1 cellular context compared by ENCODE assay signal in the genomic region with DNA sequence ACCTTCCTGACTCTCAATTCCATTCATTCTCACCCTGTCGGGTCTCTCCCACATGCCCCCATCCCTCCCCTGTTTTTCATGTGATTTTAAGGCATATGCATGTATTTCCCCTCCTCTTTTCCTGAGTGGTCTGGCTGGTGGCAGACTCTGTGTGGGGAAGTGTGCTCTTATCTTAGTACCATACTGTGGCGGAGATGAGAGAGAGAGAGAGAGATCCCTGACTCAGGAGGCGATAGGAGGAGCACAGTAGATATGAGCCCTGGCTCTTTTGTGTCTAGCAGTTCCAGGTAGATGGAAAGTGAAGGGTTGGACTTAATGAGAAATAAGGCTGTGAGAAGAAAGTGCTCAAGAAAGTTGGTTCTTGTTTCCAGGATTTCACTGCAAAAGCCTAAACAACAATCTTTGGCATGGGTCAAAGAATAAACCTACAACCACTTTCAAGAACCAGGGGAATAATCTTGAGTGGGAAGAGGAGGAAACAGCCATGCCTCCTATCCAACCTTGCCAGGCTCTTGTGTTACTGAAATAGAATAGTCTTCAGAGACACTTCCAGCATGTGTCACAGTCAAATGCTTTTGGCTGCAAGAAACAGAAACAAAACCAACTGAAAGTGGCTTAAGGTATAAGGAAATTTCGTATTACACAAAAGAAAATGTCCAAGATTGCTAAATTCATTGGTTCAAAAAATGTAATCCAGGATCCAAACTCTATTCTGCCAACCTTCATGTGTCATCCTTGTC.
TF ChIP-seq lines count a peak whose summit lies in the region.

No MANE protein-coding gene starts in this region.

TF ChIP-seq in K562, 482 proteins besides CTCF, POLR2A, EP300 and RAD21 (continued from another document and continues in another):
- TF ChIP-seq, protein P1, sequence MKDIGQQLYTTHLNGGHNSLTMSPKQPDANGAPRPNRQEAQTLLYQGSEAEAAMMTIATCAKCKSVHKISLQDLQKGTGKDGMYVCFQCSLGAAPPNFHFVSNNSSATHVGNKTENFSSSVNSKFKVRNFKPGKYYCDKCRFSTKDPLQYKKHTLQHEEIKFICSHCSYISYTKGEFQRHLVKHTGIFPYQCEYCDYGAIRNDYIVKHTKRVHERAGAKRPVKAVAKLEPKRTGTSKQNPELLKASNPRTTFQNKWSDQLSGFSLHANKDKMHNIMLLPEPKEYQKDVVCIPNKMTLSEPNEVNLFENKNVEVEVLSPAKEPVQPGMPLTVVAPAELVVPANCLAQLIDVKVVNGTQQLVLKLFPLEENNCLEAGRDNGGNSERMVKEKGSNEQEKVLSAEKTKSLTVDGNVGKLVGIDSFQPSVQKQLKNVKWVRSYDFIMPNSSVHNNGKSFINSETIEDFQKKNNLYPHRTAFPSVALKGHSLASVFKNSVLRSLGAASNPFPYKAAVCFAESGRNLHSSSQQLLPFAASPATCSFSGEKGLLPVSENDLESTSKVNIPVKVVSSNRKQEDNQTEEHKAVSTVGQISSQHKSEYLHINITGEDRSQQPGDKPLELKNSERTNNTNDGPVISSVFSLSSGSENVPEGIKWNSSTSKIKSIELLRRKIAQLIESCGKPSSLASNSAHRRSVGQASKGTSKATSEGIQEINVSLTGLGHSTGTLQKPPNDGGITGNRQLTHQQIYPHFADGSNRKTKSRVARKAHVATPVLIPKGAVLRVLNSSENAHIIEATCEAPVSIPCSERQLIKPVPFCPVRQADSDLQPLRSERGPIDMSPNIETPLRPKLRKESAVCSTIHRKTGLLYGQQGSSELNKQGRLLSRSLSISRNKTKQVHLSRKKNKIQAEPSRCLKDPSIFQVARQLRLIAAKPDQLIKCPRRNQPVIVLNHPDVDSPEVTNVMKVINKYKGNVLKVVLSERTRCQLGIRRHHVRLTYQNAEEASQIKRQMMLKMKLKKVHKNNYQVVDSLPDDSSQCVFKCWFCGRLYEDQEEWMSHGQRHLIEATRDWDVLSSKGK (CRISPR knock-in tag; IDR thresholded peaks at IDR 0.05), result no peak
- no peak for TF ChIP-seq HNRNPLL (IDR thresholded peaks at IDR 0.05; ENCODE audit: low read depth, low read length, poor library complexity, severe bottlenecking)
- TF ChIP-seq MBD2 (IDR thresholded peaks at IDR 0.05; ENCODE audit: borderline replicate concordance, low read depth), result peak; percentile 75
- TF ChIP-seq RCOR1 (IDR thresholded peaks at IDR 0.05; ENCODE audit: borderline replicate concordance in 1 of 2, low read depth in 2 of 2, low read length in 2 of 2), result peak; percentile 23 to 90; a peak in 2 of 4 replicates
- TF ChIP-seq NR1H2 (CRISPR knock-in tag; IDR thresholded peaks at IDR 0.05), result no peak
- no peak for TF ChIP-seq JUNB (CRISPR knock-in tag; conservative IDR thresholded peaks at IDR 0.05)
- TF ChIP-seq ZNF695 (CRISPR knock-in tag; IDR thresholded peaks at IDR 0.05), result no peak
- TF ChIP-seq ZNF354B (CRISPR knock-in tag; IDR thresholded peaks at IDR 0.05), result no peak
- TF ChIP-seq RFX5 (IDR thresholded peaks at IDR 0.05; ENCODE audit: low read depth, low read length), result no peak
- TF ChIP-seq CREB1 (IDR thresholded peaks at IDR 0.05), result no peak
- no peak for TF ChIP-seq CREB1 (CRISPR knock-in tag; IDR thresholded peaks at IDR 0.05)
- no peak for TF ChIP-seq RBBP5 (IDR thresholded peaks at IDR 0.05; ENCODE audit: borderline replicate concordance, insufficient read depth, low read length, poor library complexity, severe bottlenecking)
- TF ChIP-seq MAZ (CRISPR knock-in tag; conservative IDR thresholded peaks at IDR 0.05 in 1 of 2, IDR thresholded peaks at IDR 0.05 in 1 of 2), result peak in 1 of 2 experiments; percentile 28; a peak in 1 of 4 replicates
- no peak for TF ChIP-seq ZNF311 (CRISPR knock-in tag; IDR thresholded peaks at IDR 0.05)
- TF ChIP-seq, protein P2, sequence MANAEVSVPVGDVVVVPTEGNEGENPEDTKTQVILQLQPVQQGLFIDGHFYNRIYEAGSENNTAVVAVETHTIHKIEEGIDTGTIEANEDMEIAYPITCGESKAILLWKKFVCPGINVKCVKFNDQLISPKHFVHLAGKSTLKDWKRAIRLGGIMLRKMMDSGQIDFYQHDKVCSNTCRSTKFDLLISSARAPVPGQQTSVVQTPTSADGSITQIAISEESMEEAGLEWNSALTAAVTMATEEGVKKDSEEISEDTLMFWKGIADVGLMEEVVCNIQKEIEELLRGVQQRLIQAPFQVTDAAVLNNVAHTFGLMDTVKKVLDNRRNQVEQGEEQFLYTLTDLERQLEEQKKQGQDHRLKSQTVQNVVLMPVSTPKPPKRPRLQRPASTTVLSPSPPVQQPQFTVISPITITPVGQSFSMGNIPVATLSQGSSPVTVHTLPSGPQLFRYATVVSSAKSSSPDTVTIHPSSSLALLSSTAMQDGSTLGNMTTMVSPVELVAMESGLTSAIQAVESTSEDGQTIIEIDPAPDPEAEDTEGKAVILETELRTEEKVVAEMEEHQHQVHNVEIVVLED (CRISPR knock-in tag; IDR thresholded peaks at IDR 0.05), result no peak
- TF ChIP-seq ARID1B (IDR thresholded peaks at IDR 0.05), result peak; percentile 94
- TF ChIP-seq ZNF3 (CRISPR knock-in tag; IDR thresholded peaks at IDR 0.05), result no peak
- no peak for TF ChIP-seq RFX7 (CRISPR knock-in tag; IDR thresholded peaks at IDR 0.05)
- TF ChIP-seq SIX5 (IDR thresholded peaks at IDR 0.05; ENCODE audit: borderline replicate concordance in 1 of 2, insufficient read depth in 1 of 2, low read depth in 1 of 2, low read length in 2 of 2), result no peak
- TF ChIP-seq TCF3 (CRISPR knock-in tag; IDR thresholded peaks at IDR 0.05), result peak; percentile 81; the same call in 1 of the 2 replicates
- TF ChIP-seq NR0B1 (IDR thresholded peaks at IDR 0.05; ENCODE audit: partially characterized antibody), result no peak
- TF ChIP-seq, protein P3, sequence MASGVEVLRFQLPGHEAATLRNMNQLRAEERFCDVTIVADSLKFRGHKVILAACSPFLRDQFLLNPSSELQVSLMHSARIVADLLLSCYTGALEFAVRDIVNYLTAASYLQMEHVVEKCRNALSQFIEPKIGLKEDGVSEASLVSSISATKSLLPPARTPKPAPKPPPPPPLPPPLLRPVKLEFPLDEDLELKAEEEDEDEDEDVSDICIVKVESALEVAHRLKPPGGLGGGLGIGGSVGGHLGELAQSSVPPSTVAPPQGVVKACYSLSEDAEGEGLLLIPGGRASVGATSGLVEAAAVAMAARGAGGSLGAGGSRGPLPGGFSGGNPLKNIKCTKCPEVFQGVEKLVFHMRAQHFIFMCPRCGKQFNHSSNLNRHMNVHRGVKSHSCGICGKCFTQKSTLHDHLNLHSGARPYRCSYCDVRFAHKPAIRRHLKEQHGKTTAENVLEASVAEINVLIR (CRISPR knock-in tag; IDR thresholded peaks at IDR 0.05), result no peak
- TF ChIP-seq RNF2 (IDR thresholded peaks at IDR 0.05), result peak; percentile 53; the same call in 1 of the 2 replicates
- TF ChIP-seq NCOA4 (IDR thresholded peaks at IDR 0.05; ENCODE audit: partially characterized antibody), result no peak
- no peak for TF ChIP-seq XRCC5 (IDR thresholded peaks at IDR 0.05; ENCODE audit: low read depth, low read length)
- no peak for TF ChIP-seq SP2 (IDR thresholded peaks at IDR 0.05; ENCODE audit: extremely low read depth, low read depth, low read length, poor library complexity, severe bottlenecking)
- TF ChIP-seq RHOXF2B (CRISPR knock-in tag; conservative IDR thresholded peaks at IDR 0.05), result no peak
- TF ChIP-seq CLOCK (CRISPR knock-in tag; IDR thresholded peaks at IDR 0.05; ENCODE audit: borderline replicate concordance), result no peak
- 0 out of 4 replicates have a peak, but pooled peaks of 1 of the 2 experiments have one; percentile 53 for TF ChIP-seq ETV6 (IDR thresholded peaks at IDR 0.05; ENCODE audit: borderline replicate concordance in 1 of 2, low read depth in 2 of 2, low read length in 1 of 2)
- no peak for TF ChIP-seq ETV6 (CRISPR knock-in tag; IDR thresholded peaks at IDR 0.05; ENCODE audit: borderline replicate concordance)
- TF ChIP-seq CBFA2T2 (conservative IDR thresholded peaks at IDR 0.05), result peak; percentile 82
- TF ChIP-seq ATF3 (IDR thresholded peaks at IDR 0.05), result no peak; the same call in 1 of the 2 replicates
- TF ChIP-seq ATF3 (CRISPR knock-in tag; conservative IDR thresholded peaks at IDR 0.05), result no peak
- TF ChIP-seq, protein P4, sequence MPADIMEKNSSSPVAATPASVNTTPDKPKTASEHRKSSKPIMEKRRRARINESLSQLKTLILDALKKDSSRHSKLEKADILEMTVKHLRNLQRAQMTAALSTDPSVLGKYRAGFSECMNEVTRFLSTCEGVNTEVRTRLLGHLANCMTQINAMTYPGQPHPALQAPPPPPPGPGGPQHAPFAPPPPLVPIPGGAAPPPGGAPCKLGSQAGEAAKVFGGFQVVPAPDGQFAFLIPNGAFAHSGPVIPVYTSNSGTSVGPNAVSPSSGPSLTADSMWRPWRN (IDR thresholded peaks at IDR 0.05; ENCODE audit: low read depth), result no peak
- peak; percentile 76 for TF ChIP-seq MTA2 (IDR thresholded peaks at IDR 0.05; ENCODE audit: low read depth)
- TF ChIP-seq PCBP1 (IDR thresholded peaks at IDR 0.05; ENCODE audit: low read depth, low read length, poor library complexity, severe bottlenecking), result no peak
- no peak for TF ChIP-seq PYGO2 (tag; IDR thresholded peaks at IDR 0.05)
- no peak for TF ChIP-seq ASH1L (IDR thresholded peaks at IDR 0.05; ENCODE audit: borderline replicate concordance, low read depth, partially characterized antibody)
- no peak for TF ChIP-seq HDAC8 (tag; IDR thresholded peaks at IDR 0.05)
- no peak for TF ChIP-seq FOXK1 (CRISPR knock-in tag; IDR thresholded peaks at IDR 0.05; ENCODE audit: borderline replicate concordance)
- TF ChIP-seq, protein P5, sequence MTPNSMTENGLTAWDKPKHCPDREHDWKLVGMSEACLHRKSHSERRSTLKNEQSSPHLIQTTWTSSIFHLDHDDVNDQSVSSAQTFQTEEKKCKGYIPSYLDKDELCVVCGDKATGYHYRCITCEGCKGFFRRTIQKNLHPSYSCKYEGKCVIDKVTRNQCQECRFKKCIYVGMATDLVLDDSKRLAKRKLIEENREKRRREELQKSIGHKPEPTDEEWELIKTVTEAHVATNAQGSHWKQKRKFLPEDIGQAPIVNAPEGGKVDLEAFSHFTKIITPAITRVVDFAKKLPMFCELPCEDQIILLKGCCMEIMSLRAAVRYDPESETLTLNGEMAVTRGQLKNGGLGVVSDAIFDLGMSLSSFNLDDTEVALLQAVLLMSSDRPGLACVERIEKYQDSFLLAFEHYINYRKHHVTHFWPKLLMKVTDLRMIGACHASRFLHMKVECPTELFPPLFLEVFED (CRISPR knock-in tag; conservative IDR thresholded peaks at IDR 0.05), result no peak
- TF ChIP-seq EWSR1 (IDR thresholded peaks at IDR 0.05; ENCODE audit: borderline replicate concordance, low read depth, partially characterized antibody), result no peak
- TF ChIP-seq RBM17 (IDR thresholded peaks at IDR 0.05; ENCODE audit: borderline replicate concordance, low read depth, low read length), result no peak
- no peak for TF ChIP-seq ZNF121 (CRISPR knock-in tag; conservative IDR thresholded peaks at IDR 0.05)
- no peak for TF ChIP-seq GABPA (tag; conservative IDR thresholded peaks at IDR 0.05; ENCODE audit: low read depth)
- no peak for TF ChIP-seq SAP30 (IDR thresholded peaks at IDR 0.05; ENCODE audit: borderline replicate concordance, insufficient read depth, low read depth, low read length, poor library complexity, severe bottlenecking)
- TF ChIP-seq ETV1 (tag; conservative IDR thresholded peaks at IDR 0.05; ENCODE audit: low read depth), result 0 out of 2 replicates have a peak, but pooled peaks have one; percentile 18
- TF ChIP-seq ZNF239 (CRISPR knock-in tag; IDR thresholded peaks at IDR 0.05), result no peak
- peak; percentile 74 for TF ChIP-seq MTA3 (IDR thresholded peaks at IDR 0.05; ENCODE audit: borderline replicate concordance)
- no peak for TF ChIP-seq ZNF584 (CRISPR knock-in tag; IDR thresholded peaks at IDR 0.05; ENCODE audit: low read depth)
- TF ChIP-seq CGGBP1 (CRISPR knock-in tag; IDR thresholded peaks at IDR 0.05), result no peak
- peak; percentile 74 for TF ChIP-seq FOXJ2 (tag; IDR thresholded peaks at IDR 0.05)
- no peak for TF ChIP-seq MCM5 (IDR thresholded peaks at IDR 0.05; ENCODE audit: low read depth)
- TF ChIP-seq ATF1 (CRISPR knock-in tag; IDR thresholded peaks at IDR 0.05), result no peak
- no peak for TF ChIP-seq ATF1 (tag; IDR thresholded peaks at IDR 0.05)
